In genomic region chr16:2056077-2056476, GRCh38 we compare ENCODE assay signal across 11 cellular contexts. TPM values are rescaled to one million over a fixed set of nuclear protein-coding genes. Genes with fewer than 3 reads are reported as not detected.
DNase-seq lines count a peak whose midpoint lies in the region; ATAC-seq, FAIRE-seq and TF ChIP-seq lines count a peak whose summit lies in the region.
"Had no signal": no experiment of that assay in that cellular context is flagged by ENCODE, and none has a peak within 500 bp of the region (broad histone marks: within the 10 kb centered on the region; RNA-seq: fewer than 3 reads in every experiment).

No MANE protein-coding gene starts in this region.

- CTCF ChIA-PET in Calu3 (lab: Charles Lee) = interaction anchor here (1.0 to 1.8 kb wide), 4 partner anchors 15 to 85 kb away, joined by 4 to 7 read pairs (median 4); no protein-coding TSS in a partner anchor
- CTCF ChIA-PET in HepG2 (lab: Yijun Ruan, JAX; ENCODE audit: low intra/inter-chr PET ratio, low total read pairs) = interaction anchor here (1.5 to 3.1 kb wide), 2 partner anchors 33 to 52 kb away, joined by 5 to 15 read pairs; no protein-coding TSS in a partner anchor

- POLR2A ChIA-PET in HepG2 (lab: Yijun Ruan, JAX) = interaction anchor here (1.8 to 2.3 kb wide), 3 partner anchors 20 to 99 kb away, joined by 7 to 14 read pairs (median 8); partner anchors contain the start of gene TRAF7

- H3K4me3 Mint-ChIP-seq in Calu3 (ENCODE audit: low read depth, unreplicated experiment) = no peak overlapping the region
- H3K4me3 Mint-ChIP-seq: activated naive CD4-positive, alpha-beta T cell treated with anti-CD3 and anti-CD28 coated beads for 36 hours had no signal

- peak; percentile 84 for TF ChIP-seq RAD21 in HepG2 (CRISPR knock-in tag; IDR thresholded peaks at IDR 0.05)

- H3K36me3 ChIP-seq in HepG2 (replicated peaks in 1 of 2; ENCODE audit: control insufficient read depth in 1 of 2, insufficient read depth in 2 of 2, low read length in 2 of 2) = peaks cover 18 to 27% of the 10 kb centered on the region in 2 experiments; a peak in 4 of 5 replicates

- intact Hi-C loops in Calu3 (cut with micrococcal nuclease; ENCODE audit: unreplicated experiment) (no loop called here), HepG2 (cut with micrococcal nuclease; ENCODE audit: unreplicated experiment) (loop anchor here (1.0 kb wide), 1 partner anchor 33 kb away; no protein-coding TSS in a partner anchor)

- H3K79me2 ChIP-seq in HepG2 (ENCODE audit: insufficient read depth, low read length) = no peaks in the 10 kb centered on the region

- no peak overlapping the region for H3K9ac ChIP-seq in HepG2 (ENCODE audit: insufficient read depth, low read depth, low read length)

- ATAC-seq in SK-N-SH treated with all-trans-retinoic acid at 6 μM for 48 hours (peak; percentile 42; the same call in 2 of the 3 replicates), HepG2 (peak; percentile 69), HG02973 (IDR thresholded peaks at IDR 0.05; ENCODE audit: unreplicated experiment) (no peak), GM19023 (IDR thresholded peaks at IDR 0.05; ENCODE audit: unreplicated experiment) (no peak)
- ATAC-seq: pancreas had no signal

- no peaks in the 10 kb centered on the region for H3K4me1 Mint-ChIP-seq in Calu3 (ENCODE audit: low read depth, unreplicated experiment)

- no peak for TF ChIP-seq EP300 in HepG2 (IDR thresholded peaks at IDR 0.05; ENCODE audit: low read depth in 2 of 2, low read length in 2 of 2)
- TF ChIP-seq EP300 in HepG2 (CRISPR knock-in tag; IDR thresholded peaks at IDR 0.05; ENCODE audit: borderline replicate concordance) = no peak

- H3K9me3 ChIP-seq in HepG2 (ENCODE audit: low read length) = no peaks in the 10 kb centered on the region
- H3K9me3 ChIP-seq: pancreas had no signal

- H3K27me3 Mint-ChIP-seq in Calu3 (ENCODE audit: unreplicated experiment) = no peaks in the 10 kb centered on the region

- H3K27me3 ChIP-seq in HepG2 (ENCODE audit: control insufficient read depth in 1 of 2, insufficient read depth in 2 of 2, low read length in 2 of 2) = no peaks in the 10 kb centered on the region
- H3K27me3 ChIP-seq: pancreas had no signal

- H2AFZ ChIP-seq in HepG2 (ENCODE audit: low read length) = no peak overlapping the region

- no peaks in the 10 kb centered on the region for H3K9me3 Mint-ChIP-seq in Calu3 (ENCODE audit: low read depth, unreplicated experiment)
- H3K9me3 Mint-ChIP-seq: activated naive CD4-positive, alpha-beta T cell treated with anti-CD3 and anti-CD28 coated beads for 36 hours had no signal

- H3K4me1 ChIP-seq in HepG2 (ENCODE audit: insufficient read depth, low read length) = no peaks in the 10 kb centered on the region
- H3K4me1 ChIP-seq: pancreas had no signal

- H3K36me3 Mint-ChIP-seq in Calu3 (ENCODE audit: insufficient read depth, unreplicated experiment) = peaks cover 51% of the 10 kb centered on the region

- 87% methylated on average over 9 of the region's 15 CpGs for WGBS in HepG2 (ENCODE audit: low lambda C conversion rate)

- peak; percentile 16 for TF ChIP-seq CTCF in Calu3 (IDR thresholded peaks at IDR 0.05; ENCODE audit: unreplicated experiment)
- TF ChIP-seq CTCF in HepG2 (CRISPR knock-in tag; IDR thresholded peaks at IDR 0.05) = peak; percentile 71

- no peak for FAIRE-seq in HepG2 (lab: Jason Lieb, UNC)
- FAIRE-seq: pancreas had no signal

- H3K27ac Mint-ChIP-seq in Calu3 (ENCODE audit: unreplicated experiment) = no peak overlapping the region
- H3K27ac Mint-ChIP-seq: activated naive CD4-positive, alpha-beta T cell treated with anti-CD3 and anti-CD28 coated beads for 36 hours had no signal

- TF ChIP-seq POLR2A in HepG2 (IDR thresholded peaks at IDR 0.05; ENCODE audit: insufficient read depth in 1 of 2, low read depth in 2 of 2, low read length in 2 of 2) = no peak

- no peak overlapping the region for H3K27ac ChIP-seq in HepG2 (ENCODE audit: extremely low read length, insufficient read depth, low read length)
- H3K27ac ChIP-seq: pancreas had no signal

- no peaks in the 10 kb centered on the region for H4K20me1 ChIP-seq in HepG2 (ENCODE audit: insufficient read depth, low read length)

- no TSS peak for BruUV-seq in Calu3 (replicated peaks; lab: Mats Ljungman, UMichigan)
- BruUV-seq in HepG2 (replicated peaks; lab: Mats Ljungman, UMichigan) = no TSS peak

- no peak for DNase-seq in Calu3
- peak; percentile 38 for DNase-seq in HepG2 (ENCODE audit: low spot score)
- no peak for DNase-seq in kidney tubule cell (ENCODE audit: low spot score)
- DNase-seq: activated naive CD4-positive, alpha-beta T cell treated with anti-CD3 and anti-CD28 coated beads for 36 hours; foreskin melanocyte; NCI-H1694; T-helper 9 cell had no signal

- H3K4me3 ChIP-seq in HepG2 (replicated peaks in 1 of 3; ENCODE audit: insufficient read depth in 1 of 3, low read depth in 2 of 3, low read length in 3 of 3) = no peak overlapping the region
- H3K4me3 ChIP-seq: pancreas had no signal

- in situ Hi-C loops in HepG2 (cut with HindIII; ENCODE audit: extremely low pct_ligation_motif_present, low pct_unique_long_range_greater_than_20kb) = loop anchor here (5.0 kb wide), 1 partner anchor 34 kb away; no protein-coding TSS in a partner anchor

- no peak overlapping the region for H3K4me2 ChIP-seq in HepG2 (ENCODE audit: low read depth, low read length)

RNA-seq across cellular contexts. Expression of gene TSC2, which starts 8.3 kb away (rescaled TPM):
- 170 and 194 TPM in 2 replicates for total RNA-seq in Calu3 (2022)
- 10.3 and 19.6 TPM in 2 replicates for total RNA-seq in HepG2 (2016; rRNA removed; fragmentation: Illumina TruSeq; extraction: Trizol)
- total RNA-seq in HepG2 (2016; cell fraction: cytosol; rRNA removed; fragmentation: Illumina TruSeq; extraction: Trizol; ENCODE audit: low read depth) = 13.6 and 17.2 TPM in 2 replicates
- total RNA-seq in HepG2 (2016; cell fraction: insoluble cytoplasmic fraction; rRNA removed; fragmentation: Illumina TruSeq; extraction: Trizol) = 7.7 and 19.6 TPM in 2 replicates
- total RNA-seq in HepG2 (2016; cell fraction: membrane; rRNA removed; fragmentation: Illumina TruSeq; extraction: Trizol) = 13.2 and 13.3 TPM in 2 replicates
- 21.2 and 34.7 TPM in 2 replicates for total RNA-seq in HepG2 (2016; cell fraction: nucleus; rRNA removed; fragmentation: Illumina TruSeq; extraction: Trizol)
- 40.4 and 44.6 TPM in 2 replicates for polyA plus RNA-seq in HepG2 (2011; rRNA removed)
- polyA plus RNA-seq in HepG2 (2011; cell fraction: cytosol; rRNA removed) = 13.0 and 19.7 TPM in 2 replicates
- 352 and 473 TPM in 2 replicates for polyA plus RNA-seq in HepG2 (2011; cell fraction: nucleus; rRNA removed)
- polyA plus RNA-seq in HepG2 (2012) = 50.1 and 57.0 TPM in 2 replicates
- 2.9 and 4.1 TPM in 2 replicates for polyA plus RNA-seq in HepG2 (2016; cell fraction: cytosol; fragmentation: Illumina TruSeq; extraction: Trizol; ENCODE audit: low read depth)
- polyA plus RNA-seq in HepG2 (2016; cell fraction: insoluble cytoplasmic fraction; fragmentation: Illumina TruSeq; extraction: Trizol; ENCODE audit: low read depth) = 13.2 and 17.7 TPM in 2 replicates
- polyA plus RNA-seq in HepG2 (2016; cell fraction: membrane; fragmentation: Illumina TruSeq; extraction: Trizol; ENCODE audit: low read depth) = 5.4 and 5.7 TPM in 2 replicates
- polyA plus RNA-seq in HepG2 (2016; cell fraction: nucleus; fragmentation: Illumina TruSeq; extraction: Trizol; ENCODE audit: insufficient read depth, low read depth) = 82.5 and 84.9 TPM in 2 replicates
- 69.9 and 84.9 TPM in 2 replicates for polyA minus RNA-seq in HepG2 (2011; rRNA and poly(A)+ RNA removed; ENCODE audit: low replicate concordance)
- polyA minus RNA-seq in HepG2 (2011; cell fraction: cytosol; rRNA and poly(A)+ RNA removed) = 25.5 and 36.2 TPM in 2 replicates
- 59.4 and 61.0 TPM in 2 replicates for polyA minus RNA-seq in HepG2 (2011; cell fraction: nucleus; rRNA and poly(A)+ RNA removed)

RNA-seq across cellular contexts. Expression of gene NTHL1, which starts 8.4 kb away (rescaled TPM):
- total RNA-seq in Calu3 (2022) (32.8 and 33.8 TPM in 2 replicates), HepG2 (2016; rRNA removed; fragmentation: Illumina TruSeq; extraction: Trizol) (64.8 and 64.9 TPM in 2 replicates)
- 24.9 and 26.2 TPM in 2 replicates for total RNA-seq in HepG2 (2016; cell fraction: cytosol; rRNA removed; fragmentation: Illumina TruSeq; extraction: Trizol; ENCODE audit: low read depth)
- 69.4 and 70.6 TPM in 2 replicates for total RNA-seq in HepG2 (2016; cell fraction: insoluble cytoplasmic fraction; rRNA removed; fragmentation: Illumina TruSeq; extraction: Trizol)
- total RNA-seq in HepG2 (2016; cell fraction: membrane; rRNA removed; fragmentation: Illumina TruSeq; extraction: Trizol) = 25.2 and 29.9 TPM in 2 replicates
- total RNA-seq in HepG2 (2016; cell fraction: nucleus; rRNA removed; fragmentation: Illumina TruSeq; extraction: Trizol) = 22.8 and 26.0 TPM in 2 replicates
- polyA plus RNA-seq in HepG2 (2011; rRNA removed) = 47.5 and 55.6 TPM in 2 replicates
- polyA plus RNA-seq in HepG2 (2011; cell fraction: cytosol; rRNA removed) = 63.4 and 112 TPM in 2 replicates
- 61.1 and 66.7 TPM in 2 replicates for polyA plus RNA-seq in HepG2 (2011; cell fraction: nucleus; rRNA removed)
- 19.7 and 24.2 TPM in 2 replicates for polyA plus RNA-seq in HepG2 (2012)
- 12.4 and 13.2 TPM in 2 replicates for polyA plus RNA-seq in HepG2 (2016; cell fraction: cytosol; fragmentation: Illumina TruSeq; extraction: Trizol; ENCODE audit: low read depth)
- 43.0 and 46.2 TPM in 2 replicates for polyA plus RNA-seq in HepG2 (2016; cell fraction: insoluble cytoplasmic fraction; fragmentation: Illumina TruSeq; extraction: Trizol; ENCODE audit: low read depth)
- 15.6 and 17.1 TPM in 2 replicates for polyA plus RNA-seq in HepG2 (2016; cell fraction: membrane; fragmentation: Illumina TruSeq; extraction: Trizol; ENCODE audit: low read depth)
- 42.8 and 44.9 TPM in 2 replicates for polyA plus RNA-seq in HepG2 (2016; cell fraction: nucleus; fragmentation: Illumina TruSeq; extraction: Trizol; ENCODE audit: insufficient read depth, low read depth)
- 25.8 and 50.8 TPM in 2 replicates for polyA minus RNA-seq in HepG2 (2011; rRNA and poly(A)+ RNA removed; ENCODE audit: low replicate concordance)
- polyA minus RNA-seq in HepG2 (2011; cell fraction: cytosol; rRNA and poly(A)+ RNA removed) = 24.2 and 32.7 TPM in 2 replicates
- polyA minus RNA-seq in HepG2 (2011; cell fraction: nucleus; rRNA and poly(A)+ RNA removed) = 9.3 and 11.6 TPM in 2 replicates

RNA-seq across cellular contexts. Expression of gene NHERF2, which starts 29.4 kb away (rescaled TPM):
- 15.7 and 22.0 TPM in 2 replicates for total RNA-seq in Calu3 (2022)
- 15.8 and 23.7 TPM in 2 replicates for total RNA-seq in HepG2 (2016; rRNA removed; fragmentation: Illumina TruSeq; extraction: Trizol)
- total RNA-seq in HepG2 (2016; cell fraction: cytosol; rRNA removed; fragmentation: Illumina TruSeq; extraction: Trizol; ENCODE audit: low read depth) = 17.2 and 21.7 TPM in 2 replicates
- 14.8 and 26.0 TPM in 2 replicates for total RNA-seq in HepG2 (2016; cell fraction: insoluble cytoplasmic fraction; rRNA removed; fragmentation: Illumina TruSeq; extraction: Trizol)
- total RNA-seq in HepG2 (2016; cell fraction: membrane; rRNA removed; fragmentation: Illumina TruSeq; extraction: Trizol) = 42.5 and 44.6 TPM in 2 replicates
- 14.4 and 15.0 TPM in 2 replicates for total RNA-seq in HepG2 (2016; cell fraction: nucleus; rRNA removed; fragmentation: Illumina TruSeq; extraction: Trizol)
- polyA plus RNA-seq in HepG2 (2011; rRNA removed) = 39.3 and 47.2 TPM in 2 replicates
- 28.8 and 54.4 TPM in 2 replicates for polyA plus RNA-seq in HepG2 (2011; cell fraction: cytosol; rRNA removed)
- 94.7 and 105 TPM in 2 replicates for polyA plus RNA-seq in HepG2 (2011; cell fraction: nucleus; rRNA removed)
- polyA plus RNA-seq in HepG2 (2012) = 25.8 and 38.7 TPM in 2 replicates
- polyA plus RNA-seq in HepG2 (2016; cell fraction: cytosol; fragmentation: Illumina TruSeq; extraction: Trizol; ENCODE audit: low read depth) = 54.0 and 63.1 TPM in 2 replicates
- polyA plus RNA-seq in HepG2 (2016; cell fraction: insoluble cytoplasmic fraction; fragmentation: Illumina TruSeq; extraction: Trizol; ENCODE audit: low read depth) = 37.8 and 52.2 TPM in 2 replicates
- 72.6 and 84.9 TPM in 2 replicates for polyA plus RNA-seq in HepG2 (2016; cell fraction: membrane; fragmentation: Illumina TruSeq; extraction: Trizol; ENCODE audit: low read depth)
- polyA plus RNA-seq in HepG2 (2016; cell fraction: nucleus; fragmentation: Illumina TruSeq; extraction: Trizol; ENCODE audit: insufficient read depth, low read depth) = 53.4 and 59.6 TPM in 2 replicates
- polyA minus RNA-seq in HepG2 (2011; rRNA and poly(A)+ RNA removed; ENCODE audit: low replicate concordance) = 6.8 and 36.4 TPM in 2 replicates
- 24.4 and 28.2 TPM in 2 replicates for polyA minus RNA-seq in HepG2 (2011; cell fraction: cytosol; rRNA and poly(A)+ RNA removed)
- polyA minus RNA-seq in HepG2 (2011; cell fraction: nucleus; rRNA and poly(A)+ RNA removed) = 13.3 and 13.8 TPM in 2 replicates

RNA-seq across cellular contexts. Expression of gene NPW, which starts 36.5 kb away (rescaled TPM):
- total RNA-seq in Calu3 (2022) = 1.5 and 4.2 TPM in 2 replicates
- total RNA-seq in HepG2 (2016; rRNA removed; fragmentation: Illumina TruSeq; extraction: Trizol) = 0.97 TPM in 1 of 2 replicates, not detected in the other
- 1.1 and 2.6 TPM in 2 replicates for total RNA-seq in HepG2 (2016; cell fraction: cytosol; rRNA removed; fragmentation: Illumina TruSeq; extraction: Trizol; ENCODE audit: low read depth)
- total RNA-seq in HepG2 (2016; cell fraction: insoluble cytoplasmic fraction; rRNA removed; fragmentation: Illumina TruSeq; extraction: Trizol) = 0.87 TPM in 1 of 2 replicates, not detected in the other
- 0.71 and 0.79 TPM in 2 replicates for total RNA-seq in HepG2 (2016; cell fraction: membrane; rRNA removed; fragmentation: Illumina TruSeq; extraction: Trizol)
- total RNA-seq in HepG2 (2016; cell fraction: nucleus; rRNA removed; fragmentation: Illumina TruSeq; extraction: Trizol) = not detected in 2 replicates
- 0.24 and 0.25 TPM in 2 replicates for polyA plus RNA-seq in HepG2 (2011; rRNA removed)
- polyA plus RNA-seq in HepG2 (2011; cell fraction: cytosol; rRNA removed) = 0.50 and 0.85 TPM in 2 replicates
- 1.1 and 1.2 TPM in 2 replicates for polyA plus RNA-seq in HepG2 (2011; cell fraction: nucleus; rRNA removed)
- polyA plus RNA-seq in HepG2 (2012) = 0.82 and 1.4 TPM in 2 replicates
- polyA plus RNA-seq in HepG2 (2016; cell fraction: cytosol; fragmentation: Illumina TruSeq; extraction: Trizol; ENCODE audit: low read depth) = 0.87 and 1.2 TPM in 2 replicates
- 0.61 and 0.63 TPM in 2 replicates for polyA plus RNA-seq in HepG2 (2016; cell fraction: insoluble cytoplasmic fraction; fragmentation: Illumina TruSeq; extraction: Trizol; ENCODE audit: low read depth)
- 0.42 and 0.81 TPM in 2 replicates for polyA plus RNA-seq in HepG2 (2016; cell fraction: membrane; fragmentation: Illumina TruSeq; extraction: Trizol; ENCODE audit: low read depth)
- 0.85 and 2.0 TPM in 2 replicates for polyA plus RNA-seq in HepG2 (2016; cell fraction: nucleus; fragmentation: Illumina TruSeq; extraction: Trizol; ENCODE audit: insufficient read depth, low read depth)
- 0.21 TPM in 1 of 2 replicates, not detected in the other for polyA minus RNA-seq in HepG2 (2011; rRNA and poly(A)+ RNA removed; ENCODE audit: low replicate concordance)
- polyA minus RNA-seq in HepG2 (2011; cell fraction: cytosol; rRNA and poly(A)+ RNA removed) = 3.4 TPM in 1 of 2 replicates, not detected in the other
- polyA minus RNA-seq in HepG2 (2011; cell fraction: nucleus; rRNA and poly(A)+ RNA removed) = 0.50 TPM in 1 of 2 replicates, not detected in the other

RNA-seq across cellular contexts. Expression of gene ZNF598, which starts 46.5 kb away (rescaled TPM):
- total RNA-seq in Calu3 (2022) (72.4 and 73.1 TPM in 2 replicates), HepG2 (2016; rRNA removed; fragmentation: Illumina TruSeq; extraction: Trizol) (9.5 and 13.5 TPM in 2 replicates)
- 7.8 and 8.6 TPM in 2 replicates for total RNA-seq in HepG2 (2016; cell fraction: cytosol; rRNA removed; fragmentation: Illumina TruSeq; extraction: Trizol; ENCODE audit: low read depth)
- total RNA-seq in HepG2 (2016; cell fraction: insoluble cytoplasmic fraction; rRNA removed; fragmentation: Illumina TruSeq; extraction: Trizol) = 6.1 and 14.0 TPM in 2 replicates
- total RNA-seq in HepG2 (2016; cell fraction: membrane; rRNA removed; fragmentation: Illumina TruSeq; extraction: Trizol) = 8.0 and 9.4 TPM in 2 replicates
- total RNA-seq in HepG2 (2016; cell fraction: nucleus; rRNA removed; fragmentation: Illumina TruSeq; extraction: Trizol) = 15.2 and 16.0 TPM in 2 replicates
- polyA plus RNA-seq in HepG2 (2011; rRNA removed) = 14.2 and 17.6 TPM in 2 replicates
- polyA plus RNA-seq in HepG2 (2011; cell fraction: cytosol; rRNA removed) = 10.9 and 19.8 TPM in 2 replicates
- 80.6 and 103 TPM in 2 replicates for polyA plus RNA-seq in HepG2 (2011; cell fraction: nucleus; rRNA removed)
- polyA plus RNA-seq in HepG2 (2012) = 6.9 and 11.3 TPM in 2 replicates
- polyA plus RNA-seq in HepG2 (2016; cell fraction: cytosol; fragmentation: Illumina TruSeq; extraction: Trizol; ENCODE audit: low read depth) = 4.2 and 5.0 TPM in 2 replicates
- 14.5 and 15.5 TPM in 2 replicates for polyA plus RNA-seq in HepG2 (2016; cell fraction: insoluble cytoplasmic fraction; fragmentation: Illumina TruSeq; extraction: Trizol; ENCODE audit: low read depth)
- polyA plus RNA-seq in HepG2 (2016; cell fraction: membrane; fragmentation: Illumina TruSeq; extraction: Trizol; ENCODE audit: low read depth) = 8.5 and 11.6 TPM in 2 replicates
- polyA plus RNA-seq in HepG2 (2016; cell fraction: nucleus; fragmentation: Illumina TruSeq; extraction: Trizol; ENCODE audit: insufficient read depth, low read depth) = 58.7 and 59.3 TPM in 2 replicates
- polyA minus RNA-seq in HepG2 (2011; rRNA and poly(A)+ RNA removed; ENCODE audit: low replicate concordance) = 25.2 and 28.9 TPM in 2 replicates
- polyA minus RNA-seq in HepG2 (2011; cell fraction: cytosol; rRNA and poly(A)+ RNA removed) = 12.5 and 18.7 TPM in 2 replicates
- polyA minus RNA-seq in HepG2 (2011; cell fraction: nucleus; rRNA and poly(A)+ RNA removed) = 12.6 and 18.4 TPM in 2 replicates

Comparison
In these comparisons a context has a peak if more than half of its experiments do, and no peak if none do; other contexts are left out.
1. ATAC-seq: peak in SK-N-SH treated with all-trans-retinoic acid at 6 μM for 48 hours (single experiment) and HepG2 (single experiment); none in HG02973 (single experiment) and GM19023 (single experiment).